Comparison of ENCODE assay signal across 18 cellular contexts in genomic region chr1:109924316-109924715, GRCh38. TPM values are rescaled to one million over a fixed set of nuclear protein-coding genes. Genes with fewer than 3 reads are reported as not detected.
DNase-seq lines count a peak whose midpoint lies in the region; ATAC-seq, FAIRE-seq and TF ChIP-seq lines count a peak whose summit lies in the region.
"Had no signal": no experiment of that assay in that cellular context is flagged by ENCODE, and none has a peak within 500 bp of the region (broad histone marks: within the 10 kb centered on the region; RNA-seq: fewer than 3 reads in every experiment).

No MANE protein-coding gene starts in this region.

- H3K4me3 ChIP-seq in keratinocyte (ENCODE audit: control insufficient read depth in 2 of 3, extremely low read depth in 1 of 3, insufficient read depth in 2 of 3, low read depth in 1 of 3, low read length in 3 of 3), result no peak overlapping the region
- H3K4me3 ChIP-seq: BLaER1 had no signal

- DNase-seq in stimulated activated naive CD8-positive, alpha-beta T cell treated with anti-CD3 and anti-CD28 coated beads, Interleukin-15, amount 100 ng/mL, for 72 hours, result no peak
- no peak for DNase-seq in stimulated activated naive CD8-positive, alpha-beta T cell treated with anti-CD3 and anti-CD28 coated beads, Interleukin-15, Interleukin-2, amounts not matched to agents 100 U/mL and 50 U/mL, for 24 hours
- DNase-seq in keratinocyte (ENCODE audit: low read depth, low spot score), result no peak
- DNase-seq in middle frontal gyrus (ENCODE audit: extremely low spot score, low spot score), result no peak
- DNase-seq: amniotic stem cell; DMS53; NCI-H1092 treated with DMSO at 0.1 percent for 48 hours; NCI-H345; occipital lobe; stimulated activated CD4-positive, alpha-beta T cell treated with anti-CD3 and anti-CD28 coated beads, Interleukin-4, amount 100 ng/mL, for 4 hours had no signal

- H3K9me1 ChIP-seq in keratinocyte (ENCODE audit: control insufficient read depth, extremely low read depth, insufficient read depth, low read length), result no peaks in the 10 kb centered on the region

- dilution Hi-C loops in keratinocyte (cut with MboI; ENCODE audit: extremely low pct_ligation_motif_present, low sequenced_read_pairs), result no loop called here

- no peak overlapping the region for H3K9ac ChIP-seq in keratinocyte (ENCODE audit: control insufficient read depth, extremely low read depth, insufficient read depth, low read length)
- H3K9ac ChIP-seq: BLaER1 had no signal

- no peak overlapping the region for H3K27ac ChIP-seq in keratinocyte (ENCODE audit: control insufficient read depth, insufficient read depth, low read length)
- H3K27ac ChIP-seq: BLaER1 had no signal

- no peak overlapping the region for H2AFZ ChIP-seq in keratinocyte (ENCODE audit: control insufficient read depth, low read length)

- peak overlapping the region; percentile 19 for H3K4me2 ChIP-seq in keratinocyte (ENCODE audit: control insufficient read depth, extremely low read depth, insufficient read depth, low read depth, low read length)
- H3K4me2 ChIP-seq: BLaER1 had no signal

- H3K27me3 Mint-ChIP-seq in stimulated activated naive CD8-positive, alpha-beta T cell treated with anti-CD3 and anti-CD28 coated beads, Interleukin-15, amount 100 ng/mL, for 72 hours, result no peaks in the 10 kb centered on the region
- no peaks in the 10 kb centered on the region for H3K27me3 Mint-ChIP-seq in activated T-helper 17 cell treated with anti-CD3 and anti-CD28 coated beads, Interleukin-2, amount 50 U/mL, for 72 hours

- H3K9me3 Mint-ChIP-seq in stimulated activated naive CD8-positive, alpha-beta T cell treated with anti-CD3 and anti-CD28 coated beads, Interleukin-15, amount 100 ng/mL, for 72 hours, result no peaks in the 10 kb centered on the region
- H3K9me3 Mint-ChIP-seq in activated T-helper 17 cell treated with anti-CD3 and anti-CD28 coated beads, Interleukin-2, amount 50 U/mL, for 72 hours, result no peaks in the 10 kb centered on the region

- no peaks in the 10 kb centered on the region for H3K79me2 ChIP-seq in keratinocyte (ENCODE audit: control insufficient read depth, insufficient read depth, low read length)

- H3K4me3 Mint-ChIP-seq in stimulated activated naive CD8-positive, alpha-beta T cell treated with anti-CD3 and anti-CD28 coated beads, Interleukin-15, amount 100 ng/mL, for 72 hours, result no peak overlapping the region
- H3K4me3 Mint-ChIP-seq in activated T-helper 17 cell treated with anti-CD3 and anti-CD28 coated beads, Interleukin-2, amount 50 U/mL, for 72 hours, result no peak overlapping the region

- H3K4me1 Mint-ChIP-seq in stimulated activated naive CD8-positive, alpha-beta T cell treated with anti-CD3 and anti-CD28 coated beads, Interleukin-15, amount 100 ng/mL, for 72 hours, result no peaks in the 10 kb centered on the region
- peaks cover 8% of the 10 kb centered on the region for H3K4me1 Mint-ChIP-seq in activated T-helper 17 cell treated with anti-CD3 and anti-CD28 coated beads, Interleukin-2, amount 50 U/mL, for 72 hours

- no peak for TF ChIP-seq CTCF in keratinocyte (optimal IDR thresholded peaks at IDR 0.05 in 1 of 3, IDR thresholded peaks at IDR 0.05 in 1 of 3, conservative IDR thresholded peaks at IDR 0.05 in 1 of 3; ENCODE audit: extremely low read depth in 1 of 3, insufficient read depth in 2 of 3, low read length in 3 of 3)

- no peaks in the 10 kb centered on the region for H4K20me1 ChIP-seq in keratinocyte (ENCODE audit: control insufficient read depth, extremely low read depth, insufficient read depth, low read length)
- H4K20me1 ChIP-seq: BLaER1 had no signal

- peak; percentile 93 for FAIRE-seq in keratinocyte (lab: Jason Lieb, UNC)
- FAIRE-seq: colon, H54, islet of Langerhans, urothelium cell line had no signal

- H3K4me1 ChIP-seq in keratinocyte (ENCODE audit: control insufficient read depth, extremely low read depth, insufficient read depth, low read length), result peaks cover 17% of the 10 kb centered on the region
- H3K4me1 ChIP-seq: BLaER1 had no signal

- H3K27ac Mint-ChIP-seq in stimulated activated naive CD8-positive, alpha-beta T cell treated with anti-CD3 and anti-CD28 coated beads, Interleukin-15, amount 100 ng/mL, for 72 hours, result peak overlapping the region; percentile 41 to 74
- peak overlapping the region; percentile 51 for H3K27ac Mint-ChIP-seq in activated T-helper 17 cell treated with anti-CD3 and anti-CD28 coated beads, Interleukin-2, amount 50 U/mL, for 72 hours

- no peak for ATAC-seq in stimulated activated naive CD8-positive, alpha-beta T cell treated with anti-CD3 and anti-CD28 coated beads, Interleukin-15, amount 100 ng/mL, for 72 hours
- no peak for ATAC-seq in stimulated activated naive CD8-positive, alpha-beta T cell treated with anti-CD3 and anti-CD28 coated beads, Interleukin-15, Interleukin-2, amounts not matched to agents 100 U/mL and 50 U/mL, for 24 hours
- ATAC-seq in activated T-helper 17 cell treated with anti-CD3 and anti-CD28 coated beads, Interleukin-2, amount 50 U/mL, for 72 hours (replicated peaks), result no peak
- ATAC-seq in GM21529 (IDR thresholded peaks at IDR 0.05; ENCODE audit: unreplicated experiment), result no peak
- no peak for ATAC-seq in GM18498 (IDR thresholded peaks at IDR 0.05; ENCODE audit: unreplicated experiment)

- no peaks in the 10 kb centered on the region for H3K36me3 ChIP-seq in keratinocyte (ENCODE audit: control insufficient read depth in 2 of 2, extremely low read depth in 1 of 2, insufficient read depth in 2 of 2, low read length in 2 of 2)
- H3K36me3 ChIP-seq: BLaER1 had no signal

- no peaks in the 10 kb centered on the region for H3K27me3 ChIP-seq in keratinocyte (ENCODE audit: control insufficient read depth, extremely low read depth, insufficient read depth, low read length)
- H3K27me3 ChIP-seq: BLaER1 had no signal

- H3K36me3 Mint-ChIP-seq in activated T-helper 17 cell treated with anti-CD3 and anti-CD28 coated beads, Interleukin-2, amount 50 U/mL, for 72 hours (ENCODE audit: low read depth), result peaks cover 100% of the 10 kb centered on the region

- H3K9me3 ChIP-seq in keratinocyte (ENCODE audit: control insufficient read depth, low read depth, low read length), result no peaks in the 10 kb centered on the region
- H3K9me3 ChIP-seq: BLaER1 had no signal

RNA-seq across cellular contexts. Expression of gene CSF1, which starts 13.7 kb away (rescaled TPM):
- 10 to 100 TPM; 46.8 to 95.4 TPM for total RNA-seq in activated T-helper 17 cell treated with anti-CD3 and anti-CD28 coated beads, Interleukin-2, amount 50 U/mL, for 72 hours
- 1.5 to 2.3 TPM (median 1.8 TPM) in 3 replicates for polyA plus RNA-seq in keratinocyte
- polyA plus RNA-seq in keratinocyte (2011; ENCODE audit: low read depth), result not detected
- polyA plus RNA-seq in keratinocyte (2011; cell fraction: cytosol; rRNA removed), result 0.90 and 1.5 TPM in 2 replicates
- 3.6 and 5.6 TPM in 2 replicates for polyA plus RNA-seq in keratinocyte (2011; cell fraction: nucleus; rRNA removed)
- polyA plus RNA-seq in keratinocyte (2012; ENCODE audit: low replicate concordance), result 0.34 and 1.4 TPM in 2 replicates
- polyA minus RNA-seq in keratinocyte, result 0.32 to 2.8 TPM (median 1.2 TPM) in 3 replicates
- polyA minus RNA-seq in keratinocyte (2011; cell fraction: cytosol; rRNA and poly(A)+ RNA removed), result 0.96 TPM
- 3.5 and 4.2 TPM in 2 replicates for polyA minus RNA-seq in keratinocyte (2011; cell fraction: nucleus; rRNA and poly(A)+ RNA removed)
